Comparison of ENCODE assay signal across 8 cellular contexts in the genomic region with DNA sequence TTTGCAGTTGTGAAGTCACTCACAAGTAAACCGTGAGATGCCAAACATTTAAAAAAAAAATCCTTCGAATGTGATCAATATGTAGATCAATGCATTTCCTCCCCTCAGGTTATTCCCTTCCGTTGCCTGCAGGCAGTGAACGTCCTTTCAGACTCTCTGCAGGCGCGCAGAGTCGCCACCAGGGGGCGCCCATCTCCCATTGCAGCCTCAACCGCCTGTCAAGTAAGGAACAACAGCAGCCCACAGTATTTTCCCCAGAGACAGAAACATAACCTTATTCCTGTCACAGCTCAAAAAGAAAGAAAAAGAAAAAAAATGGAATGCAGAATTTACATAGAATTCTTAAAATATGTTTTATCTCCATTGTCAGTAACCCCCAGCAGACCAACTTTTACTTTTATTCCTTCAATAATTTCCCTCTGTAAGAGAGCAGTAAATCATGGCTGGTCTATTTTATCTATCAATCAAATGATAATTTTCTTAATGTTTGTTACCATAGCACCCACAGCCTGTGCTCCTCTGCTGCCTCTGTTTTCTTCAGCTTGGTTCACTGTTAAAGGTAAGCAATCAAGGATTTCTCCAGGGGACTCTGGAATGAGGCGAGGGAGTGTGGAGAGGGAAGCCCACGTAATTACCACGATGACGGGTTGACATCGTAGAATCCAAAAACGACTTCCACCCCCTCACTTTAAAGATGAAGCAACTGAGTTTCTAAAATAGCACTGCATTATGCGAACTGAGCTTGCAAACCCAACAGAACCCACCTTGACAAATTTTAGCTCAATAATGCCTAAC.
DNase-seq lines count a peak whose midpoint lies in the region; ATAC-seq, FAIRE-seq and TF ChIP-seq lines count a peak whose summit lies in the region.

No MANE protein-coding gene starts in this region.

- no peak overlapping the region for H3K9ac ChIP-seq in HepG2 (ENCODE audit: insufficient read depth, low read depth, low read length)

- H3K9me3 ChIP-seq in HepG2 (ENCODE audit: low read length): no peaks in the 10 kb centered on the region

- peak; percentile 48 for FAIRE-seq in HepG2 (lab: Jason Lieb, UNC)

- TF ChIP-seq RAD21 in HepG2 (CRISPR knock-in tag; IDR thresholded peaks at IDR 0.05): 0 out of 2 replicates have a peak, but pooled peaks have one; percentile 45

- WGBS in HepG2 (ENCODE audit: low lambda C conversion rate): 6% methylated on average over 16 of the region's 16 CpGs

- intact Hi-C loops in HepG2 (cut with micrococcal nuclease; ENCODE audit: unreplicated experiment): loop anchor here (1.0 kb wide), 1 partner anchor 950 kb away; no protein-coding TSS in a partner anchor

- H3K79me2 ChIP-seq in HepG2 (ENCODE audit: insufficient read depth, low read length): no peaks in the 10 kb centered on the region

- POLR2A ChIA-PET in HepG2 (lab: Yijun Ruan, JAX): no interaction called here

- TF ChIP-seq CTCF in AG09309 (IDR thresholded peaks at IDR 0.05; ENCODE audit: control insufficient read depth, insufficient read depth, low read depth, low read length, missing control alignments) (peak; percentile 98), chondrocyte (IDR thresholded peaks at IDR 0.05) (peak; percentile 94), HepG2 (CRISPR knock-in tag; IDR thresholded peaks at IDR 0.05) (peak; percentile 84)

- H3K4me1 Mint-ChIP-seq in chondrocyte (ENCODE audit: low read depth): peaks cover 10% of the 10 kb centered on the region

- CTCF ChIA-PET in HepG2 (lab: Yijun Ruan, JAX; ENCODE audit: low intra/inter-chr PET ratio, low total read pairs): interaction anchor here (1.2 to 1.3 kb wide), 2 partner anchors 444 to 950 kb away, joined by 6 to 8 read pairs; no protein-coding TSS in a partner anchor

- no peak overlapping the region for H3K4me3 Mint-ChIP-seq in chondrocyte (ENCODE audit: unreplicated experiment)

- peaks cover 13% of the 10 kb centered on the region for H3K4me1 ChIP-seq in HepG2 (ENCODE audit: insufficient read depth, low read length)

- DNase-seq in AG09309 (ENCODE audit: low read depth) (no peak), NCI-H1694 treated with DMSO at 0.1 percent for 48 hours (lab: John Stamatoyannopoulos, UW) (peak; percentile 74), chondrocyte (ENCODE audit: low spot score) (no peak), HepG2 (ENCODE audit: low spot score) (peak; percentile 31)
- DNase-seq in stimulated activated CD4-positive, alpha-beta T cell treated with anti-CD3 and anti-CD28 coated beads, TNF-alpha, amount 100 ng/mL, for 48 hours (ENCODE audit: low read depth in 3 of 3): peak; percentile 26 to 37 (median 26)

- H3K27ac Mint-ChIP-seq in chondrocyte (ENCODE audit: unreplicated experiment): no peak overlapping the region

- no peaks in the 10 kb centered on the region for H3K36me3 ChIP-seq in HepG2 (replicated peaks in 1 of 2; ENCODE audit: control insufficient read depth in 1 of 2, insufficient read depth in 2 of 2, low read length in 2 of 2)

- peaks cover 17% of the 10 kb centered on the region for H3K27me3 Mint-ChIP-seq in chondrocyte (ENCODE audit: low read depth)

- H3K27me3 ChIP-seq in HepG2 (ENCODE audit: control insufficient read depth in 1 of 2, insufficient read depth in 2 of 2, low read length in 2 of 2): no peaks in the 10 kb centered on the region

- H4K20me1 ChIP-seq in HepG2 (ENCODE audit: insufficient read depth, low read length): no peaks in the 10 kb centered on the region

- BruUV-seq in HepG2 (replicated peaks; lab: Mats Ljungman, UMichigan): no TSS peak

- no peaks in the 10 kb centered on the region for H3K36me3 Mint-ChIP-seq in chondrocyte (ENCODE audit: low read depth)

- H3K4me3 ChIP-seq in AG09309 (ENCODE audit: control insufficient read depth, low read depth, low read length) (no peak overlapping the region), HepG2 (replicated peaks in 1 of 3; ENCODE audit: insufficient read depth in 1 of 3, low read depth in 2 of 3, low read length in 3 of 3) (no peak overlapping the region)

- H2AFZ ChIP-seq in HepG2 (ENCODE audit: low read length): no peak overlapping the region

- TF ChIP-seq EP300 in HepG2 (IDR thresholded peaks at IDR 0.05; ENCODE audit: low read depth in 2 of 2, low read length in 2 of 2) (no peak), HepG2 (CRISPR knock-in tag; IDR thresholded peaks at IDR 0.05; ENCODE audit: borderline replicate concordance) (no peak)

- no peak overlapping the region for H3K4me2 ChIP-seq in HepG2 (ENCODE audit: low read depth, low read length)

- peak; percentile 85 for ATAC-seq in GM18517 (IDR thresholded peaks at IDR 0.05; ENCODE audit: unreplicated experiment)
- ATAC-seq in HG02970 (IDR thresholded peaks at IDR 0.05; ENCODE audit: low FRiP score, unreplicated experiment): peak; percentile 90
- ATAC-seq in activated CD4-positive, CD25-positive, alpha-beta regulatory T cell treated with anti-CD3 and anti-CD28 coated beads, Interleukin-2, amount 50 U/mL, for 24 hours: peak; percentile 63 to 66
- ATAC-seq in HepG2: peak; percentile 94

- H3K27ac ChIP-seq in HepG2 (ENCODE audit: extremely low read length, insufficient read depth, low read length): no peak overlapping the region

- no peaks in the 10 kb centered on the region for H3K9me3 Mint-ChIP-seq in chondrocyte (ENCODE audit: low read depth)

- TF ChIP-seq POLR2A in HepG2 (IDR thresholded peaks at IDR 0.05; ENCODE audit: insufficient read depth in 1 of 2, low read depth in 2 of 2, low read length in 2 of 2): no peak

- in situ Hi-C loops in HepG2 (cut with HindIII; ENCODE audit: extremely low pct_ligation_motif_present, low pct_unique_long_range_greater_than_20kb): loop anchor here (5.0 to 25.0 kb wide), 2 partner anchors 447 to 657 kb away; a partner anchor contains a TSS

TF ChIP-seq in HepG2, 621 proteins besides CTCF, POLR2A, EP300 and RAD21:
- TF ChIP-seq XRCC5 (optimal IDR thresholded peaks at IDR 0.05; ENCODE audit: low read length): peak; percentile 76
- TF ChIP-seq ZNF737 (CRISPR knock-in tag; IDR thresholded peaks at IDR 0.05; ENCODE audit: borderline replicate concordance): no peak
- peak; percentile 32; the same call in 1 of the 2 replicates for TF ChIP-seq SMC3 (IDR thresholded peaks at IDR 0.05; ENCODE audit: low read length)
- TF ChIP-seq, protein P1, sequence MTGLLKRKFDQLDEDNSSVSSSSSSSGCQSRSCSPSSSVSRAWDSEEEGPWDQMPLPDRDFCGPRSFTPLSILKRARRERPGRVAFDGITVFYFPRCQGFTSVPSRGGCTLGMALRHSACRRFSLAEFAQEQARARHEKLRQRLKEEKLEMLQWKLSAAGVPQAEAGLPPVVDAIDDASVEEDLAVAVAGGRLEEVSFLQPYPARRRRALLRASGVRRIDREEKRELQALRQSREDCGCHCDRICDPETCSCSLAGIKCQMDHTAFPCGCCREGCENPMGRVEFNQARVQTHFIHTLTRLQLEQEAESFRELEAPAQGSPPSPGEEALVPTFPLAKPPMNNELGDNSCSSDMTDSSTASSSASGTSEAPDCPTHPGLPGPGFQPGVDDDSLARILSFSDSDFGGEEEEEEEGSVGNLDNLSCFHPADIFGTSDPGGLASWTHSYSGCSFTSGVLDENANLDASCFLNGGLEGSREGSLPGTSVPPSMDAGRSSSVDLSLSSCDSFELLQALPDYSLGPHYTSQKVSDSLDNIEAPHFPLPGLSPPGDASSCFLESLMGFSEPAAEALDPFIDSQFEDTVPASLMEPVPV (CRISPR knock-in tag; IDR thresholded peaks at IDR 0.05): no peak
- peak; percentile 69 for TF ChIP-seq STAG1 (CRISPR knock-in tag; IDR thresholded peaks at IDR 0.05)
- TF ChIP-seq, protein P2, sequence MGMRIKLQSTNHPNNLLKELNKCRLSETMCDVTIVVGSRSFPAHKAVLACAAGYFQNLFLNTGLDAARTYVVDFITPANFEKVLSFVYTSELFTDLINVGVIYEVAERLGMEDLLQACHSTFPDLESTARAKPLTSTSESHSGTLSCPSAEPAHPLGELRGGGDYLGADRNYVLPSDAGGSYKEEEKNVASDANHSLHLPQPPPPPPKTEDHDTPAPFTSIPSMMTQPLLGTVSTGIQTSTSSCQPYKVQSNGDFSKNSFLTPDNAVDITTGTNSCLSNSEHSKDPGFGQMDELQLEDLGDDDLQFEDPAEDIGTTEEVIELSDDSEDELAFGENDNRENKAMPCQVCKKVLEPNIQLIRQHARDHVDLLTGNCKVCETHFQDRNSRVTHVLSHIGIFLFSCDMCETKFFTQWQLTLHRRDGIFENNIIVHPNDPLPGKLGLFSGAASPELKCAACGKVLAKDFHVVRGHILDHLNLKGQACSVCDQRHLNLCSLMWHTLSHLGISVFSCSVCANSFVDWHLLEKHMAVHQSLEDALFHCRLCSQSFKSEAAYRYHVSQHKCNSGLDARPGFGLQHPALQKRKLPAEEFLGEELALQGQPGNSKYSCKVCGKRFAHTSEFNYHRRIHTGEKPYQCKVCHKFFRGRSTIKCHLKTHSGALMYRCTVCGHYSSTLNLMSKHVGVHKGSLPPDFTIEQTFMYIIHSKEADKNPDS (CRISPR knock-in tag; IDR thresholded peaks at IDR 0.05): no peak

Comparison
In these comparisons a context has a peak if more than half of its experiments do, and no peak if none do; other contexts are left out.
1. DNase-seq: peak in NCI-H1694 treated with DMSO at 0.1 percent for 48 hours (single experiment), HepG2 (single experiment) and stimulated activated CD4-positive, alpha-beta T cell treated with anti-CD3 and anti-CD28 coated beads, TNF-alpha, amount 100 ng/mL, for 48 hours (3 of 3); none in AG09309 (single experiment) and chondrocyte (single experiment).
2. Peak in every context shown above with its lines, with median percentiles within 50 percentile points of each other: CTCF ChIP-seq and ATAC-seq.